In genomic region chr3:195440379-195440778, GRCh38 we compare ENCODE assay signal across 11 cellular contexts. TPM values are rescaled to one million over a fixed set of nuclear protein-coding genes. Genes with fewer than 3 reads are reported as not detected.
DNase-seq lines count a peak whose midpoint lies in the region; ATAC-seq and TF ChIP-seq lines count a peak whose summit lies in the region.
"Had no signal": no experiment of that assay in that cellular context is flagged by ENCODE, and none has a peak within 500 bp of the region (broad histone marks: within the 10 kb centered on the region; RNA-seq: fewer than 3 reads in every experiment).

No MANE protein-coding gene starts in this region.

- H3K9me3 ChIP-seq in OCI-LY3 (ENCODE audit: insufficient read depth, low read length) = no peaks in the 10 kb centered on the region
- H3K9me3 ChIP-seq in endodermal cell (ENCODE audit: control insufficient read depth, low read length) = no peaks in the 10 kb centered on the region
- no peaks in the 10 kb centered on the region for H3K9me3 ChIP-seq in skeletal muscle satellite cell (replicated peaks; ENCODE audit: low read length)
- H3K9me3 ChIP-seq: esophagus squamous epithelium had no signal

- H3K4me3 Mint-ChIP-seq in activated T-cell treated with anti-CD3 and anti-CD28 coated beads, Interleukin-2, amount 50 U/mL, for 24 hours = peak overlapping the region; percentile 95
- H3K4me3 Mint-ChIP-seq in endodermal cell = no peak overlapping the region

- no peak overlapping the region for H3K27ac Mint-ChIP-seq in activated T-cell treated with anti-CD3 and anti-CD28 coated beads, Interleukin-2, amount 50 U/mL, for 24 hours
- H3K27ac Mint-ChIP-seq in endodermal cell = no peak overlapping the region

- H3K27me3 ChIP-seq in OCI-LY3 (ENCODE audit: low read depth, low read length) (no peaks in the 10 kb centered on the region), endodermal cell (ENCODE audit: control insufficient read depth, insufficient read depth, low read length, poor library complexity, severe bottlenecking) (no peaks in the 10 kb centered on the region), skeletal muscle satellite cell (ENCODE audit: control insufficient read depth, insufficient read depth, low read length) (no peaks in the 10 kb centered on the region)
- H3K27me3 ChIP-seq: esophagus squamous epithelium had no signal

- H3K4me1 Mint-ChIP-seq in activated T-cell treated with anti-CD3 and anti-CD28 coated beads, Interleukin-2, amount 50 U/mL, for 24 hours (ENCODE audit: low read depth) = peaks cover 52% of the 10 kb centered on the region
- peaks cover 22% of the 10 kb centered on the region for H3K4me1 Mint-ChIP-seq in endodermal cell

- TF ChIP-seq CTCF in OCI-LY3 (IDR thresholded peaks at IDR 0.05; ENCODE audit: low read depth, low read length) (no peak), endodermal cell (conservative IDR thresholded peaks at IDR 0.05) (no peak)

- no peak for ATAC-seq in HG02938 (IDR thresholded peaks at IDR 0.05; ENCODE audit: unreplicated experiment)

- no peaks in the 10 kb centered on the region for H3K27me3 Mint-ChIP-seq in activated T-cell treated with anti-CD3 and anti-CD28 coated beads, Interleukin-2, amount 50 U/mL, for 24 hours
- H3K27me3 Mint-ChIP-seq in endodermal cell (ENCODE audit: insufficient read depth) = no peaks in the 10 kb centered on the region

- H3K4me3 ChIP-seq in OCI-LY3 (ENCODE audit: low read length) (0 out of 2 replicates have a peak overlapping the region, but pooled peaks have one; percentile 3), endodermal cell (ENCODE audit: low read length) (peak overlapping the region; percentile 91), skeletal muscle satellite cell (ENCODE audit: low read length) (peak overlapping the region; percentile 87)

- no peaks in the 10 kb centered on the region for H3K9me3 Mint-ChIP-seq in activated T-cell treated with anti-CD3 and anti-CD28 coated beads, Interleukin-2, amount 50 U/mL, for 24 hours
- no peaks in the 10 kb centered on the region for H3K9me3 Mint-ChIP-seq in endodermal cell

- peaks cover 64% of the 10 kb centered on the region for H3K79me2 ChIP-seq in OCI-LY3 (ENCODE audit: low read length)

- no peak for DNase-seq in activated T-cell treated with anti-CD3 and anti-CD28 coated beads, Interleukin-2, amount 50 U/mL, for 24 hours
- DNase-seq in activated T-cell treated with anti-CD3 and anti-CD28 coated beads for 4 hours = no peak
- DNase-seq in endodermal cell = no peak
- DNase-seq in NCI-H1417 treated with DMSO at 0.1 percent for 48 hours (lab: John Stamatoyannopoulos, UW) = no peak
- DNase-seq in NCI-H345 (lab: John Stamatoyannopoulos, UW) = no peak
- DNase-seq: esophagus squamous epithelium, NCI-H446 treated with DMSO at 0.1 percent for 48 hours, SIG-M5 had no signal

- H3K27ac ChIP-seq in OCI-LY3 (ENCODE audit: low read length) = no peak overlapping the region
- no peak overlapping the region for H3K27ac ChIP-seq in endodermal cell (ENCODE audit: low read depth, low read length)

- H3K4me1 ChIP-seq in OCI-LY3 (ENCODE audit: low read length) (peaks cover 23% of the 10 kb centered on the region), endodermal cell (ENCODE audit: control insufficient read depth, insufficient read depth, low read length) (peaks cover 3% of the 10 kb centered on the region), skeletal muscle satellite cell (ENCODE audit: control insufficient read depth, insufficient read depth, low read length) (peaks cover 22% of the 10 kb centered on the region)

- H3K9ac ChIP-seq in OCI-LY3 (ENCODE audit: low read length) (no peak overlapping the region), endodermal cell (ENCODE audit: extremely low read depth, low read length, poor library complexity, severe bottlenecking) (no peak overlapping the region), skeletal muscle satellite cell (ENCODE audit: low read depth, low read length) (peak overlapping the region; percentile 84)

- peak overlapping the region; percentile 81 for H3K4me2 ChIP-seq in OCI-LY3 (ENCODE audit: low read length)
- peak overlapping the region; percentile 94 for H3K4me2 ChIP-seq in skeletal muscle satellite cell (ENCODE audit: low read length)

- H2AFZ ChIP-seq in OCI-LY3 (ENCODE audit: low read depth, low read length) = no peak overlapping the region

- no peaks in the 10 kb centered on the region for H3K36me3 ChIP-seq in OCI-LY3 (replicated peaks; ENCODE audit: low read depth, low read length)
- H3K36me3 ChIP-seq in endodermal cell (ENCODE audit: control insufficient read depth, insufficient read depth, low read length) = no peaks in the 10 kb centered on the region
- no peaks in the 10 kb centered on the region for H3K36me3 ChIP-seq in skeletal muscle satellite cell (ENCODE audit: insufficient read depth, low read length)
- H3K36me3 ChIP-seq: esophagus squamous epithelium had no signal

- peaks cover 15% of the 10 kb centered on the region for H3K36me3 Mint-ChIP-seq in activated T-cell treated with anti-CD3 and anti-CD28 coated beads, Interleukin-2, amount 50 U/mL, for 24 hours (ENCODE audit: low read depth)
- H3K36me3 Mint-ChIP-seq in endodermal cell (ENCODE audit: low read depth) = no peaks in the 10 kb centered on the region

- 94% methylated on average over 1 of the region's 1 CpG; no CpG with 5 or more reads in 1 of the 2 experiments for WGBS in endodermal cell (ENCODE audit: insufficient coverage in 1 of 2, insufficient read length in 1 of 2), 2 experiments

- peaks cover 21% of the 10 kb centered on the region for H4K20me1 ChIP-seq in OCI-LY3 (ENCODE audit: insufficient read depth, low read length)

RNA-seq across cellular contexts. Expression of gene ACAP2, which starts 2.4 kb away (rescaled TPM):
- total RNA-seq in endodermal cell = 10 to 100 TPM; 61.9 to 70.5 TPM
- polyA plus RNA-seq in endodermal cell (2013, experiment 1 of 2) = 30.6 TPM
- 30.1 TPM for polyA plus RNA-seq in endodermal cell (2013, experiment 2 of 2)
- total RNA-seq in skeletal muscle satellite cell (2012; rRNA removed) = 47.4 and 59.6 TPM in 2 replicates

Comparison
In these comparisons a context has a peak if more than half of its experiments do, and no peak if none do; other contexts are left out.
1. H3K4me3 ChIP-seq: peak in every context shown above with its lines; median percentile 91 in endodermal cell; 87 in skeletal muscle satellite cell; 3 in OCI-LY3.